16 cellular contexts compared by ENCODE assay signal in genomic region chr14:39884091-39884490, GRCh38.
"Had no signal": no experiment of that assay in that cellular context is flagged by ENCODE, and none has a peak within 500 bp of the region (broad histone marks: within the 10 kb centered on the region; RNA-seq: fewer than 3 reads in every experiment).

No MANE protein-coding gene starts in this region.

- DNase-seq: activated CD4-positive, alpha-beta T cell treated with anti-CD3 and anti-CD28 coated beads for 4 hours; activated CD8-positive, alpha-beta T cell treated with anti-CD3 and anti-CD28 coated beads, Interleukin-2, amount 10 ng/mL, durations not matched to agents 7 days and 5 days; activated effector memory CD4-positive, alpha-beta T cell treated with Interleukin-2 at 50 U/mL for 16 hours; activated naive CD4-positive, alpha-beta T cell; activated T-cell treated with anti-CD3 and anti-CD28 coated beads, Interleukin-2, amount 50 U/mL, for 24 hours; aorta; Karpas-422; NCI-H1105 treated with DMSO at 0.1 percent for 48 hours; NCI-H1930; NCI-H2107; NCI-H446 treated with DMSO at 0.1 percent for 48 hours; NCI-H524 treated with DMSO at 0.1 percent for 48 hours; PC-3; SHP77 had no signal

- ATAC-seq: activated CD4-positive, CD25-positive, alpha-beta regulatory T cell treated with anti-CD3 and anti-CD28 coated beads, Interleukin-2, amount 50 U/mL, for 24 hours; activated CD8-positive, alpha-beta T cell treated with anti-CD3 and anti-CD28 coated beads, Interleukin-2, amount 10 ng/mL, durations not matched to agents 7 days and 5 days; K562; PC-3 had no signal
